ENCODE assay signal across 8 cellular contexts in the genomic region with DNA sequence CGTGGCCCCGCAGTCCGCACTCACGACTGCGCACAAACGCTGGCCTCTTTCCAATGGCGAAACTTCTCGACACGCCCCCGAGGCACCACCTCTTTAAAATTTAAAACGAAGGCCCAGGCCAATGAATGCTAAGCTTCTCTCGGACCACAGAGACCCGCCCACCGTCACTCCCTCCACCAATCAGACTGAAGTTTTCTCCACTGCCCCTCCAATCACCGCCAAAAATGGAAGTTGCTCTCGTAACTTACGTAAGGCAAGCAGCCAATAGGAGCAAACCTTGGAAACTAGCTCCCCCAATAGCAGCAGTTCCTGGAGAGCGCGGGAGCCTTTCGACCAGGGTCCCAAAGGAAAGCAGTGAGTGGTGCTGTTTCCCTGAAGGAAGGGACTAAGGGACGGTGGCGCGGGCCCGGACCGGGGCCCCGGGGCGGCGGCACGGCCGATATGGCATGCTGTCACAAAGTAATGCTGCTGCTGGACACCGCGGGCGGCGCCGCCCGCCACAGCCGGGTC. TPM values are rescaled to one million over a fixed set of nuclear protein-coding genes. Genes with fewer than 3 reads are reported as not detected.
DNase-seq lines count a peak whose midpoint lies in the region; ATAC-seq and TF ChIP-seq lines count a peak whose summit lies in the region.

Gene TICRR, plus strand, starts transcription at position 324 of the 510 bp plus-strand sequence. Its CDS starts 118 bp downstream, at position 442.

- no peaks in the 10 kb centered on the region for H3K36me3 ChIP-seq in left lung

- no peaks in the 10 kb centered on the region for H3K27me3 ChIP-seq in left lung

- H3K27ac Mint-ChIP-seq in activated CD4-positive, alpha-beta T cell treated with anti-CD3 and anti-CD28 coated beads, Interleukin-2, amount 10 ng/mL, durations not matched to agents 24 days and 14 days: peak within 1 kb of the TSS; percentile 88

- peak within 1 kb of the TSS; percentile 91 for H3K4me3 Mint-ChIP-seq in activated CD4-positive, alpha-beta T cell treated with anti-CD3 and anti-CD28 coated beads, Interleukin-2, amount 10 ng/mL, durations not matched to agents 24 days and 14 days

- H3K4me3 ChIP-seq in left lung: peak within 1 kb of the TSS; percentile 89 to 93

- DNase-seq in NCI-H69 (lab: John Stamatoyannopoulos, UW) (peak; percentile 98), dedifferentiated amniotic fluid mesenchymal stem cell (ENCODE audit: extremely low spot score) (peak; percentile 100), left lung (peak; percentile 89 to 96)
- DNase-seq in activated CD4-positive, alpha-beta T cell treated with anti-CD3 and anti-CD28 coated beads, Interleukin-2, amount 10 ng/mL, durations not matched to agents 24 days and 14 days: peak; percentile 99
- DNase-seq in stimulated activated CD4-positive, alpha-beta T cell treated with anti-CD3 and anti-CD28 coated beads, Interleukin-2, amount 100 ng/mL, for 4 hours (ENCODE audit: low read depth): peak; percentile 90

- no peaks in the 10 kb centered on the region for H3K9me3 ChIP-seq in left lung

- H3K4me1 ChIP-seq in left lung: peaks cover 5 to 21% of the 10 kb centered on the region in 2 donors

- H3K9me3 Mint-ChIP-seq in activated CD4-positive, alpha-beta T cell treated with anti-CD3 and anti-CD28 coated beads, Interleukin-2, amount 10 ng/mL, durations not matched to agents 24 days and 14 days: no peaks in the 10 kb centered on the region

- intact Hi-C loops in activated CD4-positive, alpha-beta T cell treated with anti-CD3 and anti-CD28 coated beads, Interleukin-2, amount 10 ng/mL, durations not matched to agents 24 days and 14 days (cut with micrococcal nuclease): loop anchor here (5.0 to 10.0 kb wide), 3 partner anchors 240 to 953 kb away; partner anchors contain the start of genes AEN, NGRN and POLG
- intact Hi-C loops in left lung (cut with DNase I): no loop called here

- ATAC-seq in GM19372 (IDR thresholded peaks at IDR 0.05; ENCODE audit: low read depth, unreplicated experiment): peak; percentile 95
- peak; percentile 94 for ATAC-seq in HG03521 (IDR thresholded peaks at IDR 0.05; ENCODE audit: unreplicated experiment)
- peak; percentile 99 for ATAC-seq in left lung

- H3K4me1 Mint-ChIP-seq in activated CD4-positive, alpha-beta T cell treated with anti-CD3 and anti-CD28 coated beads, Interleukin-2, amount 10 ng/mL, durations not matched to agents 24 days and 14 days: peaks cover 29% of the 10 kb centered on the region

- TF ChIP-seq CTCF in C4-2B (conservative IDR thresholded peaks at IDR 0.05): no peak
- no peak for TF ChIP-seq CTCF in left lung (IDR thresholded peaks at IDR 0.05)

- H3K36me3 Mint-ChIP-seq in activated CD4-positive, alpha-beta T cell treated with anti-CD3 and anti-CD28 coated beads, Interleukin-2, amount 10 ng/mL, durations not matched to agents 24 days and 14 days (ENCODE audit: low read depth): peaks cover 26% of the 10 kb centered on the region

- peaks cover 22% of the 10 kb centered on the region for H3K27me3 Mint-ChIP-seq in activated CD4-positive, alpha-beta T cell treated with anti-CD3 and anti-CD28 coated beads, Interleukin-2, amount 10 ng/mL, durations not matched to agents 24 days and 14 days

- H3K27ac ChIP-seq in C4-2B: peak within 1 kb of the TSS; percentile 94
- H3K27ac ChIP-seq in left lung: no peak within 1 kb of the TSS

RNA-seq across cellular contexts. Expression of gene TICRR, which starts in this region (rescaled TPM):
- total RNA-seq in activated CD4-positive, alpha-beta T cell treated with anti-CD3 and anti-CD28 coated beads, Interleukin-2, amount 10 ng/mL, durations not matched to agents 24 days and 14 days: 18.8 and 21.0 TPM in 2 replicates
- total RNA-seq in left lung: 1 to 10 TPM; 1.7 to 1.8 TPM
